In genomic region chr22:46766611-46767010, GRCh38 we compare ENCODE assay signal across 18 cellular contexts. TPM values are rescaled to one million over a fixed set of nuclear protein-coding genes. Genes with fewer than 3 reads are reported as not detected.
DNase-seq lines count a peak whose midpoint lies in the region; ATAC-seq and TF ChIP-seq lines count a peak whose summit lies in the region.
"Had no signal": no experiment of that assay in that cellular context is flagged by ENCODE, and none has a peak within 500 bp of the region (broad histone marks: within the 10 kb centered on the region; RNA-seq: fewer than 3 reads in every experiment).

No MANE protein-coding gene starts in this region.

- peak overlapping the region; percentile 37 for H3K27ac Mint-ChIP-seq in activated CD4-positive, alpha-beta T cell treated with anti-CD3 and anti-CD28 coated beads, Interleukin-2, amount 10 ng/mL, durations not matched to agents 24 days and 14 days
- no peak overlapping the region for H3K27ac Mint-ChIP-seq in activated CD4-positive, alpha-beta T cell treated with anti-CD3 and anti-CD28 coated beads for 36 hours
- peak overlapping the region; percentile 77 for H3K27ac Mint-ChIP-seq in CD8-positive, alpha-beta T cell
- peak overlapping the region; percentile 22 for H3K27ac Mint-ChIP-seq in activated CD4-positive, alpha-beta memory T cell treated with anti-CD3 and anti-CD28 coated beads, Interleukin-2, amount 10 ng/mL, durations not matched to agents 7 days and 5 days
- peak overlapping the region; percentile 32 to 92 (median 71) for H3K27ac Mint-ChIP-seq in naive thymus-derived CD8-positive, alpha-beta T cell

- 93 to 94% methylated on average over 8 of the region's 8 CpGs for WGBS in testis, 2 donors

- H3K27ac ChIP-seq in CD8-positive, alpha-beta T cell (ENCODE audit: low read depth, low read length), result no peak overlapping the region
- H3K27ac ChIP-seq in testis (no peak overlapping the region), WERI-Rb-1 (no peak overlapping the region)
- H3K27ac ChIP-seq: esophagus squamous epithelium, psoas muscle, transverse colon had no signal

- no peaks in the 10 kb centered on the region for H3K9me3 Mint-ChIP-seq in activated CD4-positive, alpha-beta T cell treated with anti-CD3 and anti-CD28 coated beads, Interleukin-2, amount 10 ng/mL, durations not matched to agents 24 days and 14 days
- H3K9me3 Mint-ChIP-seq in activated CD4-positive, alpha-beta T cell treated with anti-CD3 and anti-CD28 coated beads for 36 hours (ENCODE audit: low read depth), result no peaks in the 10 kb centered on the region
- H3K9me3 Mint-ChIP-seq in CD8-positive, alpha-beta T cell, result no peaks in the 10 kb centered on the region
- H3K9me3 Mint-ChIP-seq in activated CD4-positive, alpha-beta memory T cell treated with anti-CD3 and anti-CD28 coated beads, Interleukin-2, amount 10 ng/mL, durations not matched to agents 7 days and 5 days, result no peaks in the 10 kb centered on the region
- no peaks in the 10 kb centered on the region for H3K9me3 Mint-ChIP-seq in naive thymus-derived CD8-positive, alpha-beta T cell

- POLR2A ChIA-PET in activated CD4-positive, alpha-beta T cell treated with anti-CD3 and anti-CD28 coated beads for 36 hours (lab: Charles Lee), result no interaction called here
- POLR2A ChIA-PET in CD8-positive, alpha-beta T cell (lab: Charles Lee), result no interaction called here
- POLR2A ChIA-PET in activated CD4-positive, alpha-beta memory T cell treated with anti-CD3 and anti-CD28 coated beads, Interleukin-2, amount 10 ng/mL, durations not matched to agents 7 days and 5 days (lab: Charles Lee), result no interaction called here
- POLR2A ChIA-PET in naive thymus-derived CD8-positive, alpha-beta T cell (lab: Charles Lee), result interaction anchor here (1.3 to 8.8 kb wide), 2 partner anchors 17 to 24 kb away, joined by 3 to 151 read pairs; no protein-coding TSS in a partner anchor

- no peak for TF ChIP-seq CTCF in CD8-positive, alpha-beta T cell (IDR thresholded peaks at IDR 0.05)
- TF ChIP-seq CTCF in testis (IDR thresholded peaks at IDR 0.05), result no peak
- TF ChIP-seq CTCF in WERI-Rb-1 (IDR thresholded peaks at IDR 0.05; ENCODE audit: low read depth, low read length), result no peak

- no peak for TF ChIP-seq POLR2A in testis (IDR thresholded peaks at IDR 0.05)

- H3K4me1 ChIP-seq in CD8-positive, alpha-beta T cell (ENCODE audit: insufficient read depth, low read length), result peaks cover 47% of the 10 kb centered on the region
- H3K4me1 ChIP-seq in testis, result peaks cover 9% of the 10 kb centered on the region

- H3K9me3 ChIP-seq in CD8-positive, alpha-beta T cell (ENCODE audit: low read length), result no peaks in the 10 kb centered on the region
- H3K9me3 ChIP-seq in testis, result no peaks in the 10 kb centered on the region
- H3K9me3 ChIP-seq in WERI-Rb-1 (ENCODE audit: severe bottlenecking), result no peaks in the 10 kb centered on the region
- H3K9me3 ChIP-seq: esophagus squamous epithelium, psoas muscle, transverse colon had no signal

- H3K4me3 ChIP-seq in CD8-positive, alpha-beta T cell (ENCODE audit: low read depth, low read length), result no peak overlapping the region
- H3K4me3 ChIP-seq in testis, result no peak overlapping the region
- no peak overlapping the region for H3K4me3 ChIP-seq in WERI-Rb-1 (ENCODE audit: low read depth, low read length)
- H3K4me3 ChIP-seq: esophagus squamous epithelium, lung, psoas muscle, transverse colon had no signal

- H3K36me3 Mint-ChIP-seq in activated CD4-positive, alpha-beta T cell treated with anti-CD3 and anti-CD28 coated beads, Interleukin-2, amount 10 ng/mL, durations not matched to agents 24 days and 14 days (ENCODE audit: low read depth), result peaks cover 33% of the 10 kb centered on the region
- H3K36me3 Mint-ChIP-seq in activated CD4-positive, alpha-beta T cell treated with anti-CD3 and anti-CD28 coated beads for 36 hours (ENCODE audit: low read depth), result peaks cover 32% of the 10 kb centered on the region
- H3K36me3 Mint-ChIP-seq in CD8-positive, alpha-beta T cell, result peaks cover 63% of the 10 kb centered on the region
- peaks cover 44% of the 10 kb centered on the region for H3K36me3 Mint-ChIP-seq in activated CD4-positive, alpha-beta memory T cell treated with anti-CD3 and anti-CD28 coated beads, Interleukin-2, amount 10 ng/mL, durations not matched to agents 7 days and 5 days (ENCODE audit: low read depth)
- H3K36me3 Mint-ChIP-seq in naive thymus-derived CD8-positive, alpha-beta T cell, result peaks cover 0 to 48% (median 0%) of the 10 kb centered on the region in 3 donors

- no peak for DNase-seq in activated CD4-positive, alpha-beta T cell treated with anti-CD3 and anti-CD28 coated beads, Interleukin-2, amount 10 ng/mL, durations not matched to agents 24 days and 14 days
- no peak for DNase-seq in activated CD4-positive, alpha-beta T cell treated with anti-CD3 and anti-CD28 coated beads for 36 hours
- no peak for DNase-seq in CD8-positive, alpha-beta T cell
- DNase-seq in activated CD4-positive, alpha-beta memory T cell treated with anti-CD3 and anti-CD28 coated beads, Interleukin-2, amount 10 ng/mL, durations not matched to agents 7 days and 5 days, result no peak
- no peak for DNase-seq in naive thymus-derived CD8-positive, alpha-beta T cell
- DNase-seq in testis (no peak), AG08396 (ENCODE audit: low spot score) (no peak), WERI-Rb-1 (no peak)
- DNase-seq: DND-41; esophagus squamous epithelium; glutamatergic neuron; NCI-H1436; psoas muscle; stimulated activated CD4-positive, alpha-beta T cell treated with anti-CD3 and anti-CD28 coated beads, Interleukin-12 subunit alpha, Interleukin-12 subunit beta, amount 100 ng/mL, for 4 hours; SW 1271; transverse colon had no signal

- no peak overlapping the region for H3K4me3 Mint-ChIP-seq in activated CD4-positive, alpha-beta T cell treated with anti-CD3 and anti-CD28 coated beads, Interleukin-2, amount 10 ng/mL, durations not matched to agents 24 days and 14 days
- no peak overlapping the region for H3K4me3 Mint-ChIP-seq in activated CD4-positive, alpha-beta T cell treated with anti-CD3 and anti-CD28 coated beads for 36 hours
- H3K4me3 Mint-ChIP-seq in CD8-positive, alpha-beta T cell, result no peak overlapping the region
- no peak overlapping the region for H3K4me3 Mint-ChIP-seq in activated CD4-positive, alpha-beta memory T cell treated with anti-CD3 and anti-CD28 coated beads, Interleukin-2, amount 10 ng/mL, durations not matched to agents 7 days and 5 days
- H3K4me3 Mint-ChIP-seq in naive thymus-derived CD8-positive, alpha-beta T cell, result peak overlapping the region in 4 of 10 donors; percentile 1 to 66 (median 18)
- H3K4me3 Mint-ChIP-seq: CD14-positive monocyte had no signal

- CTCF ChIA-PET in activated CD4-positive, alpha-beta T cell treated with anti-CD3 and anti-CD28 coated beads for 36 hours (lab: Charles Lee), result no interaction called here
- CTCF ChIA-PET in CD8-positive, alpha-beta T cell (lab: Charles Lee), result interaction anchor here (2.2 kb wide), 1 partner anchor 37 kb away, joined by 7 read pairs; no protein-coding TSS in a partner anchor
- CTCF ChIA-PET in activated CD4-positive, alpha-beta memory T cell treated with anti-CD3 and anti-CD28 coated beads, Interleukin-2, amount 10 ng/mL, durations not matched to agents 7 days and 5 days (lab: Charles Lee), result interaction anchor here (1.9 kb wide), 1 partner anchor 8 kb away, joined by 8 read pairs; no protein-coding TSS in a partner anchor

- no peaks in the 10 kb centered on the region for H3K27me3 Mint-ChIP-seq in activated CD4-positive, alpha-beta T cell treated with anti-CD3 and anti-CD28 coated beads, Interleukin-2, amount 10 ng/mL, durations not matched to agents 24 days and 14 days
- no peaks in the 10 kb centered on the region for H3K27me3 Mint-ChIP-seq in activated CD4-positive, alpha-beta T cell treated with anti-CD3 and anti-CD28 coated beads for 36 hours
- H3K27me3 Mint-ChIP-seq in CD8-positive, alpha-beta T cell (ENCODE audit: low read depth), result no peaks in the 10 kb centered on the region
- no peaks in the 10 kb centered on the region for H3K27me3 Mint-ChIP-seq in activated CD4-positive, alpha-beta memory T cell treated with anti-CD3 and anti-CD28 coated beads, Interleukin-2, amount 10 ng/mL, durations not matched to agents 7 days and 5 days
- no peaks in the 10 kb centered on the region for H3K27me3 Mint-ChIP-seq in naive thymus-derived CD8-positive, alpha-beta T cell

- H3K36me3 ChIP-seq in CD8-positive, alpha-beta T cell (ENCODE audit: insufficient read depth, low read length), result no peaks in the 10 kb centered on the region
- H3K36me3 ChIP-seq in testis (ENCODE audit: low read depth, missing control alignments) (no peaks in the 10 kb centered on the region), WERI-Rb-1 (peaks cover 4% of the 10 kb centered on the region)
- H3K36me3 ChIP-seq: transverse colon had no signal

- no peak for ATAC-seq in activated CD4-positive, alpha-beta T cell treated with anti-CD3 and anti-CD28 coated beads for 36 hours
- no peak for ATAC-seq in CD8-positive, alpha-beta T cell
- no peak for ATAC-seq in naive thymus-derived CD8-positive, alpha-beta T cell
- ATAC-seq: psoas muscle had no signal

- intact Hi-C loops in activated CD4-positive, alpha-beta T cell treated with anti-CD3 and anti-CD28 coated beads, Interleukin-2, amount 10 ng/mL, durations not matched to agents 24 days and 14 days (cut with micrococcal nuclease), result no loop called here
- intact Hi-C loops in activated CD4-positive, alpha-beta T cell treated with anti-CD3 and anti-CD28 coated beads for 36 hours (cut with DNase I, micrococcal nuclease), result no loop called here
- intact Hi-C loops in CD8-positive, alpha-beta T cell (cut with DNase I, micrococcal nuclease), result no loop called here
- intact Hi-C loops in testis (cut with DNase I; ENCODE audit: low total_unique reads), result no loop called here

- H3K27me3 ChIP-seq in CD8-positive, alpha-beta T cell (ENCODE audit: insufficient read depth, low read length), result no peaks in the 10 kb centered on the region
- H3K27me3 ChIP-seq in testis, result no peaks in the 10 kb centered on the region
- no peaks in the 10 kb centered on the region for H3K27me3 ChIP-seq in WERI-Rb-1 (ENCODE audit: insufficient read depth, low read depth, severe bottlenecking)
- H3K27me3 ChIP-seq: esophagus squamous epithelium, transverse colon had no signal

- peaks cover 51% of the 10 kb centered on the region for H3K4me1 Mint-ChIP-seq in activated CD4-positive, alpha-beta T cell treated with anti-CD3 and anti-CD28 coated beads, Interleukin-2, amount 10 ng/mL, durations not matched to agents 24 days and 14 days
- peaks cover 66% of the 10 kb centered on the region for H3K4me1 Mint-ChIP-seq in activated CD4-positive, alpha-beta T cell treated with anti-CD3 and anti-CD28 coated beads for 36 hours
- H3K4me1 Mint-ChIP-seq in CD8-positive, alpha-beta T cell (ENCODE audit: low read depth), result peaks cover 84% of the 10 kb centered on the region
- peaks cover 69% of the 10 kb centered on the region for H3K4me1 Mint-ChIP-seq in activated CD4-positive, alpha-beta memory T cell treated with anti-CD3 and anti-CD28 coated beads, Interleukin-2, amount 10 ng/mL, durations not matched to agents 7 days and 5 days
- peaks cover 52 to 90% (median 87%) of the 10 kb centered on the region in 4 donors for H3K4me1 Mint-ChIP-seq in naive thymus-derived CD8-positive, alpha-beta T cell

RNA-seq across cellular contexts. Expression of gene TBC1D22A, which starts 4.2 kb away (rescaled TPM):
- total RNA-seq in activated CD4-positive, alpha-beta T cell treated with anti-CD3 and anti-CD28 coated beads, Interleukin-2, amount 10 ng/mL, durations not matched to agents 24 days and 14 days, result 39.2 and 41.0 TPM in 2 replicates
- 10 to 100 TPM; 36.0 to 38.0 TPM for total RNA-seq in activated CD4-positive, alpha-beta T cell treated with anti-CD3 and anti-CD28 coated beads for 36 hours
- 10 to 100 TPM; 21.8 to 27.4 TPM for total RNA-seq in CD8-positive, alpha-beta T cell
- total RNA-seq in activated CD4-positive, alpha-beta memory T cell treated with anti-CD3 and anti-CD28 coated beads, Interleukin-2, amount 10 ng/mL, durations not matched to agents 7 days and 5 days, result 10 to 100 TPM; 38.5 to 41.0 TPM
- total RNA-seq in naive thymus-derived CD8-positive, alpha-beta T cell, result 10 to 100 TPM; 51.2 to 57.2 TPM
- polyA plus RNA-seq in naive thymus-derived CD8-positive, alpha-beta T cell, result 10 to 100 TPM; 23.0 to 24.6 (median 23.3) TPM
- total RNA-seq in testis, result 10 to 100 TPM; 28.5 to 32.8 TPM
- 16.6 TPM for polyA plus RNA-seq in testis (ENCODE audit: insufficient read depth, low read depth, low replicate concordance)

RNA-seq across cellular contexts. Expression of gene CERK, which starts 28.6 kb away (rescaled TPM):
- 62.8 and 63.2 TPM in 2 replicates for total RNA-seq in activated CD4-positive, alpha-beta T cell treated with anti-CD3 and anti-CD28 coated beads, Interleukin-2, amount 10 ng/mL, durations not matched to agents 24 days and 14 days
- 10 to 100 TPM; 27.0 to 32.8 TPM for total RNA-seq in activated CD4-positive, alpha-beta T cell treated with anti-CD3 and anti-CD28 coated beads for 36 hours
- total RNA-seq in CD8-positive, alpha-beta T cell, result 10 to 100 TPM; 93.5 to 95.0 TPM
- 10 to 100 TPM; 68.7 to 73.4 TPM for total RNA-seq in activated CD4-positive, alpha-beta memory T cell treated with anti-CD3 and anti-CD28 coated beads, Interleukin-2, amount 10 ng/mL, durations not matched to agents 7 days and 5 days
- total RNA-seq in naive thymus-derived CD8-positive, alpha-beta T cell, result 100 to 1,000 TPM; 175 to 185 TPM
- 10 to 100 TPM; 39.4 to 61.2 (median 41.6) TPM for polyA plus RNA-seq in naive thymus-derived CD8-positive, alpha-beta T cell
- total RNA-seq in testis, result 10 to 100 TPM; 14.0 to 17.0 TPM
- polyA plus RNA-seq in testis (ENCODE audit: insufficient read depth, low read depth, low replicate concordance), result 21.3 TPM
